10 cellular contexts compared by ENCODE assay signal in genomic region chr10:114498413-114499111, GRCh38.
DNase-seq lines count a peak whose midpoint lies in the region; ATAC-seq and TF ChIP-seq lines count a peak whose summit lies in the region.
"Had no signal": no experiment of that assay in that cellular context is flagged by ENCODE, and none has a peak within 500 bp of the region (broad histone marks: within the 10 kb centered on the region; RNA-seq: fewer than 3 reads in every experiment).

No MANE protein-coding gene starts in this region.

- ATAC-seq in HG03432 (IDR thresholded peaks at IDR 0.05; ENCODE audit: unreplicated experiment), result peak; percentile 58
- ATAC-seq in effector memory CD8-positive, alpha-beta T cell (replicated peaks), result peak; percentile 21

- H3K4me3 Mint-ChIP-seq in effector memory CD8-positive, alpha-beta T cell, result peak overlapping the region; percentile 5 to 7

- peak; percentile 79 for DNase-seq in GM12865 (ENCODE audit: low read depth)
- DNase-seq in GM20000 (ENCODE audit: low spot score), result peak; percentile 42
- DNase-seq in effector memory CD8-positive, alpha-beta T cell, result no peak
- no peak for DNase-seq in posterior cingulate gyrus
- no peak for DNase-seq in KBM-7
- no peak for DNase-seq in SIG-M5 (lab: John Stamatoyannopoulos, UW)
- no peak for DNase-seq in DMS79 treated with DMSO at 0.1 percent for 48 hours (lab: John Stamatoyannopoulos, UW)
- DNase-seq: GF-D8, NCI-H1092 treated with DMSO at 0.1 percent for 48 hours had no signal

- peaks cover 4% of the 10 kb centered on the region for H3K36me3 Mint-ChIP-seq in effector memory CD8-positive, alpha-beta T cell (ENCODE audit: insufficient read depth)

- peaks cover 38 to 46% of the 10 kb centered on the region in 2 donors for H3K4me1 Mint-ChIP-seq in effector memory CD8-positive, alpha-beta T cell (ENCODE audit: low read depth in 2 of 2)

- peak overlapping the region; percentile 42 to 59 for H3K27ac Mint-ChIP-seq in effector memory CD8-positive, alpha-beta T cell

- in situ Hi-C loops in KBM-7 (cut with MboI; ENCODE audit: low pct_unique_long_range_greater_than_20kb, low sequenced_read_pairs), result no loop called here

- intact Hi-C loops in posterior cingulate gyrus (cut with DNase I), result no loop called here

- no peaks in the 10 kb centered on the region for H3K27me3 Mint-ChIP-seq in effector memory CD8-positive, alpha-beta T cell

- TF ChIP-seq CTCF in GM12865 (IDR thresholded peaks at IDR 0.05; ENCODE audit: insufficient read depth, low read depth, low read length, missing control alignments), result no peak
- no peak for TF ChIP-seq CTCF in GM20000 (IDR thresholded peaks at IDR 0.05; ENCODE audit: extremely low read depth, missing control alignments)

- no peaks in the 10 kb centered on the region for H3K9me3 Mint-ChIP-seq in effector memory CD8-positive, alpha-beta T cell

- H3K4me3 ChIP-seq in GM12865 (ENCODE audit: low read depth, low read length), result peak overlapping the region; percentile 35

Comparison
In these comparisons a context has a peak if more than half of its experiments do, and no peak if none do; other contexts are left out.
1. DNase-seq: peak in GM12865 (single experiment) and GM20000 (single experiment); none in effector memory CD8-positive, alpha-beta T cell (0 of 3), posterior cingulate gyrus (0 of 10), KBM-7 (single experiment), SIG-M5 (single experiment) and DMS79 treated with DMSO at 0.1 percent for 48 hours (single experiment).